ENCODE assay signal across 17 cellular contexts in the genomic region with DNA sequence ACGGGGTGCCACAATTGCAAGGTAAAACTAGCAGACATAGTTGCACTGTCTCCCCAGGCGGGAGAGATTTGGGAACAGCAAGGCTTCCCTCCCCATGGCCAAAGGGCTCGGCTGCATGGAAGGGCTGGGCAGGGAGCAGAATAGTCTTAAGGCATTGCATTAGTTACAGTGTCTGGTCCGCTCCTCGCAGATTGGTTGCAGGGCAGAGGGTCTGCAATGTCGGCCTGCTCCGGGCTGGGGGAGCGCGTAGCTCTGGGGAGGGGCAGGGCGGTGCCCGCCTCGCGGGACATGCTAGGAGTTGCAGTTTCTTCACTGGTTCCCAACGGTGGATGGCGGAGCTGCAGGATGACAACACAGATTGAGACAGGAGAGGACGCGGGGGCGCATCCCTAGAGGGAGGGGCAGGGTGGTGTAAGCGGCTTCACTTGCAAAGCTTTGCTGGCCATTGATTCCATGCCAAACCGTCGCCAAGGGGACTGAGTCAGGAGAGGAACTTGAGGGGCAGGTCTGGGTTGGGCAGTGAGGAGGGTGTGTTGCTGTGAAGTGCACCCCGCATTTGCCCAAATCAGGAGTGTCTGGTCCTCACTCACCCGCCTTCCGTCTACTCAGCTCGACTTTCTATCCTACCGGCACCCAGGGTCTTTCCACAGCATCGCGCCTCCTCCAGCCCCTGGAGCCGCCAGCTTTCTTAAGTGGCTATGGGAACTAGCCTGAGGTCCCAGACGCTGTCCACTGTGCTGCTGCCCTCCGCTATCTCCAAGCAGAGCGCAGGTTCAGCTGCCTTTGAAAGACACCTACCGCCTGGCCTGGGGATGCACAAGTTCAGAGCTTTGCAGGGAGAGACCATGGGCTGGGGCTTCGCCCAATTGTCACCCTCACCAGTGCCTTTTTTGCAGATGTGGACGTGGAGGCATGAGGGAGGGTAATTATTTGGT.
DNase-seq lines count a peak whose midpoint lies in the region; TF ChIP-seq lines count a peak whose summit lies in the region.
"Had no signal": no experiment of that assay in that cellular context is flagged by ENCODE, and none has a peak within 500 bp of the region (broad histone marks: within the 10 kb centered on the region; RNA-seq: fewer than 3 reads in every experiment).

No MANE protein-coding gene starts in this region.

- H3K4me3 ChIP-seq in BE2C (ENCODE audit: low read depth, low read length) (peak overlapping the region; percentile 11; the same call in 1 of the 2 replicates), SK-N-SH (ENCODE audit: low read depth in 2 of 2, low read length in 1 of 2) (peak overlapping the region; percentile 86 to 92), osteoblast (ENCODE audit: insufficient read depth, low read length) (no peak overlapping the region)
- H3K4me3 ChIP-seq: SJSA1 had no signal

- no peaks in the 10 kb centered on the region for H3F3A ChIP-seq in SK-N-SH (replicated peaks; ENCODE audit: insufficient read depth)

- H3K9ac ChIP-seq in ES-I3 (ENCODE audit: low read depth, low read length) (peak overlapping the region; percentile 42; the same call in 1 of the 2 replicates), SK-N-SH (peak overlapping the region; percentile 68)

- H3K4me2 ChIP-seq in SK-N-SH (peak overlapping the region; percentile 97), osteoblast (ENCODE audit: insufficient read depth, low read length) (no peak overlapping the region)

- CTCF ChIA-PET in SK-N-SH (lab: Yijun Ruan, JAX) = interaction anchor here (1.2 kb wide), 1 partner anchor 31 kb away, joined by 4 read pairs; no protein-coding TSS in a partner anchor

- TF ChIP-seq EP300 in SK-N-SH (IDR thresholded peaks at IDR 0.05; ENCODE audit: borderline replicate concordance in 1 of 2, low read depth in 1 of 2, low read length in 1 of 2) = no peak

- TF ChIP-seq CTCF in BE2C (IDR thresholded peaks at IDR 0.05; ENCODE audit: low read depth, low read length) (no peak), SK-N-SH (IDR thresholded peaks at IDR 0.05) (no peak), osteoblast (IDR thresholded peaks at IDR 0.05; ENCODE audit: extremely low read depth, low read depth, low read length) (no peak)

- H3K36me3 ChIP-seq in BE2C (no peaks in the 10 kb centered on the region), ES-I3 (ENCODE audit: insufficient read depth, low read length) (no peaks in the 10 kb centered on the region), SK-N-SH (replicated peaks in 1 of 2; ENCODE audit: control insufficient read depth in 1 of 2, insufficient read depth in 2 of 2, low read length in 1 of 2) (no peaks in the 10 kb centered on the region), osteoblast (ENCODE audit: insufficient read depth, low read length) (no peaks in the 10 kb centered on the region)
- H3K36me3 ChIP-seq: SJSA1 had no signal

- 9% methylated on average over 20 of the region's 35 CpGs for WGBS in SK-N-SH (ENCODE audit: low lambda C conversion rate)

- no peaks in the 10 kb centered on the region for H3K9me3 ChIP-seq in BE2C
- H3K9me3 ChIP-seq in ES-I3 (ENCODE audit: control insufficient read depth, insufficient read depth, low read length) = no peaks in the 10 kb centered on the region
- H3K9me3 ChIP-seq in SK-N-SH = no peaks in the 10 kb centered on the region
- H3K9me3 ChIP-seq in osteoblast (ENCODE audit: low read depth, low read length) = no peaks in the 10 kb centered on the region
- H3K9me3 ChIP-seq: SJSA1 had no signal

- POLR2A ChIA-PET in SK-N-SH (lab: Yijun Ruan, JAX) = no interaction called here

- H3K9me2 ChIP-seq in SK-N-SH = no peaks in the 10 kb centered on the region

- no peaks in the 10 kb centered on the region for H3K27me3 ChIP-seq in BE2C
- H3K27me3 ChIP-seq in SK-N-SH (ENCODE audit: insufficient read depth) = no peaks in the 10 kb centered on the region
- no peaks in the 10 kb centered on the region for H3K27me3 ChIP-seq in osteoblast (ENCODE audit: insufficient read depth, low read length)
- H3K27me3 ChIP-seq: SJSA1 had no signal

- peak overlapping the region; percentile 35 to 74 for H3K27ac ChIP-seq in SK-N-SH (ENCODE audit: low read depth in 2 of 2, low read length in 1 of 2)
- no peak overlapping the region for H3K27ac ChIP-seq in osteoblast (ENCODE audit: low read depth, low read length)
- H3K27ac ChIP-seq: SJSA1 had no signal

- H2AFZ ChIP-seq in SK-N-SH (ENCODE audit: low read depth) = peak overlapping the region; percentile 92
- no peak overlapping the region for H2AFZ ChIP-seq in osteoblast (ENCODE audit: low read length)

- TF ChIP-seq RAD21 in SK-N-SH (IDR thresholded peaks at IDR 0.05; ENCODE audit: low read length) = no peak

- H3K79me2 ChIP-seq in SK-N-SH (ENCODE audit: insufficient read depth) (peaks cover 13% of the 10 kb centered on the region), osteoblast (ENCODE audit: insufficient read depth, low read length) (no peaks in the 10 kb centered on the region)

- H4K20me1 ChIP-seq in SK-N-SH (ENCODE audit: insufficient read depth) (no peaks in the 10 kb centered on the region), osteoblast (ENCODE audit: insufficient read depth, low read length) (no peaks in the 10 kb centered on the region)

- DNase-seq in BE2C (no peak), SK-N-SH (peak; percentile 57), osteoblast (ENCODE audit: insufficient read length, low spot score, missing footprints) (peak; percentile 66), NOMO-1 treated with dmso at 0.1 percent for 144 hours (lab: John Stamatoyannopoulos, UW; ENCODE audit: unreplicated experiment) (no peak), LoVo (ENCODE audit: low spot score) (no peak), RPMI8226 (no peak), DMS53 treated with DMSO at 0.1 percent for 48 hours (lab: John Stamatoyannopoulos, UW; ENCODE audit: unreplicated experiment) (no peak)
- DNase-seq: ACHN; CD4-positive, alpha-beta memory T cell; Karpas-422; NCI-H1417 treated with DMSO at 0.1 percent for 48 hours; NCI-H2081 treated with DMSO at 0.1 percent for 48 hours; NCI-H345; NCI-H526 treated with DMSO at 0.1 percent for 48 hours; T-cell had no signal

- H3K4me1 ChIP-seq in BE2C (no peaks in the 10 kb centered on the region), ES-I3 (ENCODE audit: insufficient read depth, low read length) (no peaks in the 10 kb centered on the region; the same call in 1 of the 2 replicates), SK-N-SH (ENCODE audit: control insufficient read depth in 1 of 2, insufficient read depth in 2 of 2, low read depth in 1 of 2, low read length in 1 of 2) (peaks cover 0 to 17% of the 10 kb centered on the region in 2 experiments; a peak in 2 of 4 replicates), osteoblast (ENCODE audit: insufficient read depth, low read length) (no peaks in the 10 kb centered on the region)
- H3K4me1 ChIP-seq: SJSA1 had no signal

TF ChIP-seq in SK-N-SH, 30 proteins besides CTCF, POLR2A, EP300 and RAD21:
- TF ChIP-seq MAX (IDR thresholded peaks at IDR 0.05; ENCODE audit: low read depth) (peak; percentile 28; the same call in 1 of the 2 replicates), RFX5 (IDR thresholded peaks at IDR 0.05; ENCODE audit: low read length) (no peak), REST (IDR thresholded peaks at IDR 0.05; ENCODE audit: low read depth, low read length) (peak; percentile 89)

Comparison
In these comparisons a context has a peak if more than half of its experiments do, and no peak if none do; other contexts are left out.
1. DNase-seq: peak in SK-N-SH (single experiment) and osteoblast (single experiment); none in BE2C (single experiment), NOMO-1 treated with dmso at 0.1 percent for 144 hours (single experiment), LoVo (single experiment), RPMI8226 (single experiment) and DMS53 treated with DMSO at 0.1 percent for 48 hours (single experiment).